1 cellular context compared by ENCODE assay signal in genomic region chr3:196968233-196969000, GRCh38.
TF ChIP-seq lines count a peak whose summit lies in the region.

Gene PIGZ (minus strand): TSS chr3:196968833. CDS start chr3:196952031, 16,802 bp downstream.

TF ChIP-seq in HepG2, 621 proteins besides CTCF, POLR2A, EP300 and RAD21 (continued from another document and continues in another):
- TF ChIP-seq HNF4G (IDR thresholded peaks at IDR 0.05; ENCODE audit: borderline replicate concordance, low read depth, low read length) = no peak
- peak; percentile 58 for TF ChIP-seq HNF4G (CRISPR knock-in tag; IDR thresholded peaks at IDR 0.05; ENCODE audit: borderline replicate concordance, low read depth)
- TF ChIP-seq ZBTB20 (CRISPR knock-in tag; IDR thresholded peaks at IDR 0.05; ENCODE audit: borderline replicate concordance, low read depth) = peak; percentile 56; the same call in 1 of the 2 replicates
- peak; percentile 52; the same call in 1 of the 2 replicates for TF ChIP-seq DZIP1 (CRISPR knock-in tag; IDR thresholded peaks at IDR 0.05)
- TF ChIP-seq GZF1 (CRISPR knock-in tag; IDR thresholded peaks at IDR 0.05) = 0 out of 2 replicates have a peak, but pooled peaks have one; percentile 28
- peak; percentile 73; the same call in 1 of the 2 replicates for TF ChIP-seq ZNF891 (CRISPR knock-in tag; IDR thresholded peaks at IDR 0.05)
- TF ChIP-seq TP53 (CRISPR knock-in tag; conservative IDR thresholded peaks at IDR 0.05) = no peak
- TF ChIP-seq SAP130 (CRISPR knock-in tag; IDR thresholded peaks at IDR 0.05; ENCODE audit: low read depth) = peak; percentile 20; the same call in 1 of the 2 replicates
- TF ChIP-seq SAFB2 (CRISPR knock-in tag; IDR thresholded peaks at IDR 0.05; ENCODE audit: borderline replicate concordance, low read depth) = no peak; the same call in 1 of the 2 replicates
- TF ChIP-seq TFDP2 (CRISPR knock-in tag; IDR thresholded peaks at IDR 0.05) = 0 out of 2 replicates have a peak, but pooled peaks have one; percentile 15
- no peak for TF ChIP-seq NONO (IDR thresholded peaks at IDR 0.05)
- TF ChIP-seq NONO (CRISPR knock-in tag; conservative IDR thresholded peaks at IDR 0.05) = peak; percentile 56
- TF ChIP-seq ZNF761 (CRISPR knock-in tag; conservative IDR thresholded peaks at IDR 0.05) = peak; percentile 42; the same call in 1 of the 2 replicates
- no peak for TF ChIP-seq ZNF652 (CRISPR knock-in tag; IDR thresholded peaks at IDR 0.05; ENCODE audit: borderline replicate concordance, low read depth)
- peak; percentile 14; the same call in 1 of the 2 replicates for TF ChIP-seq KMT2B (CRISPR knock-in tag; IDR thresholded peaks at IDR 0.05)
- TF ChIP-seq ZNF773 (CRISPR knock-in tag; IDR thresholded peaks at IDR 0.05; ENCODE audit: borderline replicate concordance) = no peak
- peak; percentile 69; the same call in 1 of the 2 replicates for TF ChIP-seq ZNF607 (CRISPR knock-in tag; IDR thresholded peaks at IDR 0.05; ENCODE audit: borderline replicate concordance)
- TF ChIP-seq FOXA1 (IDR thresholded peaks at IDR 0.05) = no peak
- TF ChIP-seq FOXA1 (CRISPR knock-in tag; IDR thresholded peaks at IDR 0.05) = peak; percentile 16; the same call in 1 of the 2 replicates
- TF ChIP-seq CERS6 (CRISPR knock-in tag; IDR thresholded peaks at IDR 0.05) = no peak
- no peak for TF ChIP-seq SSRP1 (CRISPR knock-in tag; IDR thresholded peaks at IDR 0.05)
- peak; percentile 20; the same call in 1 of the 2 replicates for TF ChIP-seq ZNF816 (CRISPR knock-in tag; IDR thresholded peaks at IDR 0.05; ENCODE audit: borderline replicate concordance)
- peak; percentile 19; the same call in 1 of the 2 replicates for TF ChIP-seq ZNF431 (CRISPR knock-in tag; IDR thresholded peaks at IDR 0.05; ENCODE audit: borderline replicate concordance, low read depth)
- no peak for TF ChIP-seq SMYD3 (CRISPR knock-in tag; IDR thresholded peaks at IDR 0.05)
- peak; percentile 60 for TF ChIP-seq HNRNPLL (IDR thresholded peaks at IDR 0.05; ENCODE audit: low read depth, low read length, poor library complexity, severe bottlenecking)
- TF ChIP-seq AKNA (CRISPR knock-in tag; IDR thresholded peaks at IDR 0.05; ENCODE audit: borderline replicate concordance) = no peak
- 0 out of 2 replicates have a peak, but pooled peaks have one; percentile 28 for TF ChIP-seq ZNF362 (CRISPR knock-in tag; IDR thresholded peaks at IDR 0.05; ENCODE audit: borderline replicate concordance)
- TF ChIP-seq PTBP1 (IDR thresholded peaks at IDR 0.05; ENCODE audit: low read depth, low read length, poor library complexity, severe bottlenecking) = no peak
- peak; percentile 30; the same call in 1 of the 2 replicates for TF ChIP-seq ZNF724P (CRISPR knock-in tag; IDR thresholded peaks at IDR 0.05; ENCODE audit: borderline replicate concordance)
- TF ChIP-seq NR3C1 (CRISPR knock-in tag; IDR thresholded peaks at IDR 0.05) = no peak
- TF ChIP-seq PAXIP1 (CRISPR knock-in tag; conservative IDR thresholded peaks at IDR 0.05) = 0 out of 2 replicates have a peak, but pooled peaks have one; percentile 35
- TF ChIP-seq PATZ1 (CRISPR knock-in tag; IDR thresholded peaks at IDR 0.05) = peak; percentile 51; the same call in 1 of the 2 replicates
